1 cellular context compared by ENCODE assay signal in genomic region chr17:44214896-44215295, GRCh38.
TF ChIP-seq lines count a peak whose summit lies in the region.

No MANE protein-coding gene starts in this region.

TF ChIP-seq in K562, 482 proteins besides CTCF, POLR2A, EP300 and RAD21:
- 0 out of 2 replicates have a peak, but pooled peaks have one; percentile 27 for TF ChIP-seq POLR2AphosphoS5 (IDR thresholded peaks at IDR 0.05; ENCODE audit: control insufficient read depth, insufficient read depth, low read depth, low read length)
- TF ChIP-seq SFPQ (IDR thresholded peaks at IDR 0.05; ENCODE audit: low read depth, low read length), result no peak
- no peak for TF ChIP-seq ELK1 (CRISPR knock-in tag; IDR thresholded peaks at IDR 0.05)
